30 cellular contexts compared by ENCODE assay signal in the genomic region with DNA sequence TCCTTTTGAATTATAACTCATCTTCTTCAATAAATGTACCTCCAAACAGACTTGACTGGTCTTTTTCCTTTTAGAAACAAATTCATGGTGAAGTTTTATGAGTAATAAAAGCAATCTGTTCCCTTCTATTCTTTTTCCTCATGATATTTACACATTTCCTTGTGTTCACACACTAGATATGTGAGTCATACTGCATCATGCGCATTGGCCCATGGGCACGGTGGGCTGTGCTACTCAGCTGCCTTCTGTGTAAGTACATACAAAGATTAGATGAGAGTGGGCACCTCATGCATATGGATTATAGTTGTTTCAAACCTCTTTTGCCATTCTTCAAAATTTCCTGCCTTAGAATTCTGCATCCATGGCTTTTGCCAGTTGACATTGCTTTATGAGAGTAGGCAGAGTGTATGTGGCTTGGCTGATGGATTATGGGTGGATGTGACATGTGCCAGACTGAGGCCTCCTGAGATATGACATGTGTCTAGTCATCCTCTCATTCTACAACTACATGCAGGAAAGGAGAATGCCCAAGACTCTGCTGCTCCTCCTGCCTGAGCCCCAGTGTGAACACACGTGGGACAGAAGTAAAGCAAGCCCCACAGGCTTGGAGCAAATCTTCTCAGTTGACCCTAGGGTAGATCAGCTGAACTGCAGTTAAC.
DNase-seq lines count a peak whose midpoint lies in the region; ATAC-seq and TF ChIP-seq lines count a peak whose summit lies in the region.
"Had no signal": no experiment of that assay in that cellular context is flagged by ENCODE, and none has a peak within 500 bp of the region (broad histone marks: within the 10 kb centered on the region; RNA-seq: fewer than 3 reads in every experiment).

No MANE protein-coding gene starts in this region.

- no peak overlapping the region for H3K4me3 Mint-ChIP-seq in type B pancreatic cell
- H3K4me3 Mint-ChIP-seq: activated CD4-positive, alpha-beta memory T cell treated with anti-CD3 and anti-CD28 coated beads, Interleukin-2, amount 10 ng/mL, durations not matched to agents 7 days and 5 days; activated naive CD8-positive, alpha-beta T cell treated with anti-CD3 and anti-CD28 coated beads, Interleukin-2, amount 10 ng/mL, durations not matched to agents 7 days and 5 days; CD4-positive, alpha-beta T cell; natural killer cell treated with Interleukin-12 subunit alpha and Interleukin-12 subunit beta and Interleukin-15 and Interleukin-18, amount 100 ng/mL, for 72 hours had no signal

- no peaks in the 10 kb centered on the region for H3K36me3 Mint-ChIP-seq in type B pancreatic cell
- H3K36me3 Mint-ChIP-seq: activated naive CD8-positive, alpha-beta T cell treated with anti-CD3 and anti-CD28 coated beads, Interleukin-2, amount 10 ng/mL, durations not matched to agents 7 days and 5 days had no signal

- peak; percentile 57 for DNase-seq in DMS53 (lab: John Stamatoyannopoulos, UW)
- DNase-seq in DMS53 treated with DMSO at 0.1 percent for 48 hours (lab: John Stamatoyannopoulos, UW; ENCODE audit: unreplicated experiment), result no peak
- peak; percentile 25 for DNase-seq in RKO (ENCODE audit: low spot score)
- peak; percentile 27 for DNase-seq in epithelial cell of prostate (ENCODE audit: low read depth, low spot score)
- DNase-seq in type B pancreatic cell (ENCODE audit: extremely low spot score, unreplicated experiment), result no peak
- DNase-seq in iPS-NIHi7 (ENCODE audit: extremely low spot score), result no peak
- DNase-seq: activated CD4-positive, alpha-beta memory T cell treated with anti-CD3 and anti-CD28 coated beads, Interleukin-2, amount 10 ng/mL, durations not matched to agents 7 days and 5 days; activated effector memory CD4-positive, alpha-beta T cell treated with Interleukin-2 at 50 U/mL for 16 hours; activated naive CD8-positive, alpha-beta T cell treated with anti-CD3 and anti-CD28 coated beads, Interleukin-2, amount 10 ng/mL, durations not matched to agents 7 days and 5 days; CD4-positive, alpha-beta T cell; DMS 273 treated with DMSO at 0.1 percent for 48 hours; effector CD8-positive, alpha-beta T cell; gastrocnemius medialis; GF-D8; hippocampal formation; left ventricle myocardium inferior; NCI-H2081; NCI-H226; NCI-H748 treated with DMSO at 0.1 percent for 48 hours; pancreas; right cardiac atrium; SHP77; stimulated activated CD4-positive, alpha-beta T cell treated with anti-CD3 and anti-CD28 coated beads, Interleukin-4, amount 100 ng/mL, for 4 hours; stimulated activated naive CD4-positive, alpha-beta T cell treated with Interleukin-2 at 50 U/mL for 16 hours had no signal

- ATAC-seq in HG02852 (IDR thresholded peaks at IDR 0.05; ENCODE audit: unreplicated experiment), result no peak
- no peak for ATAC-seq in GM21360 (IDR thresholded peaks at IDR 0.05; ENCODE audit: unreplicated experiment)
- ATAC-seq: esophagus mucosa; gastrocnemius medialis; HCT116; natural killer cell treated with Interleukin-12 subunit alpha and Interleukin-12 subunit beta and Interleukin-15 and Interleukin-18, amount 100 ng/mL, for 72 hours; pancreas; right cardiac atrium had no signal

- H3K27ac ChIP-seq in epithelial cell of prostate, result no peak overlapping the region
- H3K27ac ChIP-seq: 22Rv1, gastrocnemius medialis, left ventricle myocardium inferior, pancreas had no signal

- peak; percentile 27 for TF ChIP-seq CTCF in type B pancreatic cell (conservative IDR thresholded peaks at IDR 0.05)

- no peaks in the 10 kb centered on the region for H3K9me3 Mint-ChIP-seq in type B pancreatic cell
- H3K9me3 Mint-ChIP-seq: CD4-positive, alpha-beta T cell; natural killer cell treated with Interleukin-12 subunit alpha and Interleukin-12 subunit beta and Interleukin-15 and Interleukin-18, amount 100 ng/mL, for 72 hours had no signal

- H3K27ac Mint-ChIP-seq in type B pancreatic cell, result no peak overlapping the region
- H3K27ac Mint-ChIP-seq: activated CD4-positive, alpha-beta memory T cell treated with anti-CD3 and anti-CD28 coated beads, Interleukin-2, amount 10 ng/mL, durations not matched to agents 7 days and 5 days; activated naive CD8-positive, alpha-beta T cell treated with anti-CD3 and anti-CD28 coated beads, Interleukin-2, amount 10 ng/mL, durations not matched to agents 7 days and 5 days; CD4-positive, alpha-beta T cell; natural killer cell treated with Interleukin-12 subunit alpha and Interleukin-12 subunit beta and Interleukin-15 and Interleukin-18, amount 100 ng/mL, for 72 hours had no signal

- peaks cover 4% of the 10 kb centered on the region for H3K27me3 Mint-ChIP-seq in type B pancreatic cell

- H3K4me1 Mint-ChIP-seq in type B pancreatic cell (ENCODE audit: unreplicated experiment), result no peaks in the 10 kb centered on the region
- H3K4me1 Mint-ChIP-seq: activated CD4-positive, alpha-beta memory T cell treated with anti-CD3 and anti-CD28 coated beads, Interleukin-2, amount 10 ng/mL, durations not matched to agents 7 days and 5 days had no signal

Comparison
In these comparisons a context has a peak if more than half of its experiments do, and no peak if none do; other contexts are left out.
1. DNase-seq: peak in DMS53 (single experiment), RKO (single experiment) and epithelial cell of prostate (single experiment); none in DMS53 treated with DMSO at 0.1 percent for 48 hours (single experiment), type B pancreatic cell (single experiment) and iPS-NIHi7 (single experiment).